ENCODE assay signal across 1 cellular context in the genomic region with DNA sequence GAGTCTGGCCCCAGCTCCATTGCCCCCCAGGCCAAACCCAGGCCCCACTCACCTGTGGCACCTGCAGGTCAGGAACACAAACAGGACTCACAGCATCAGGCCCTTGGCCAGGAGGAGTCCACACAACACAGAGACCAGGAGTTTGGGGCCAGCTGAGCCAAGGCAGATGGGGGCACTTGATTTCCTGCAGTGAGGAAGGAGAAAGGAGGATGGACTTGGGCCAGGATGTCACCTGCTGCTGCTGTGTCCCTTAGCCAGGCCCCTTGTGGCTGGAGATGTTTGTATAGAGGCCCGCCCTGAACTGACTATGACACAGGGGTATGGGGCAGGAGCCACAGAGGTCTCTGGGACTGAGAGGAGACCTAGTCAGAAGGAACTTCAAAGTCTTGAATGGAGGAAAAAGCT.
TF ChIP-seq lines count a peak whose summit lies in the region.

No MANE protein-coding gene starts in this region.

TF ChIP-seq in K562, 482 proteins besides CTCF, POLR2A, EP300 and RAD21:
- TF ChIP-seq ZNF146 (CRISPR knock-in tag; IDR thresholded peaks at IDR 0.05; ENCODE audit: unreplicated experiment), result no peak
